23 cellular contexts compared by ENCODE assay signal in the genomic region with DNA sequence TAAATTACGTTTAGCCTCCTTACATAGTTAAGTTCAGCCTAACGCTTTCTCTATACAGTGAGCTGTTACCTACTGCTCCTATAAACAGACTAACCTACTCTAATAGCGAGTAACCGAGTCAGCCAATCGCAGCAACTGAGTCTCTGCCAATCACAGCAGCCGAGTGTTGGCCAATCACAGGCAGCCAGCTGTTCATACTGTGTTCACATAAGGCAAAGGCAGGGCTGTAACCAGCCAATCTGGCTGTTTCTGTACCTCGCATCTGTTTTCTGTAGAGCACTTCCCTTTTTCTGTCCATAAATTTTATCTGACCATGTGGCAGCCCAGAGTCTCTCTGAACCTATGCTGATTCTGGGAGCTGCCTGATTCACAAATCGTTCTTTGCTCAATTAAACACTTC.
DNase-seq lines count a peak whose midpoint lies in the region; ATAC-seq, FAIRE-seq and TF ChIP-seq lines count a peak whose summit lies in the region.
"Had no signal": no experiment of that assay in that cellular context is flagged by ENCODE, and none has a peak within 500 bp of the region (broad histone marks: within the 10 kb centered on the region; RNA-seq: fewer than 3 reads in every experiment).

No MANE protein-coding gene starts in this region.

- H3K9me3 Mint-ChIP-seq in CD14-positive monocyte = peaks cover 0 to 2% (median 0%) of the 10 kb centered on the region in 7 donors
- H3K9me3 Mint-ChIP-seq in memory B cell = no peaks in the 10 kb centered on the region
- H3K9me3 Mint-ChIP-seq: activated naive CD4-positive, alpha-beta T cell treated with anti-CD3 and anti-CD28 coated beads for 36 hours; nephron had no signal

- DNase-seq in CD14-positive monocyte (ENCODE audit: low spot score) (peak; percentile 53), MV-4-11 (lab: John Stamatoyannopoulos, UW) (peak; percentile 92), SKM-1 treated with dmso at 0.1 percent for 144 hours (lab: John Stamatoyannopoulos, UW; ENCODE audit: unreplicated experiment) (peak; percentile 37), memory B cell (ENCODE audit: low spot score in 2 of 2) (no peak), smooth muscle cell (lab: John Stamatoyannopoulos, UW; ENCODE audit: unreplicated experiment) (no peak), RCC 7860 (ENCODE audit: low spot score) (no peak), transverse colon (no peak)
- DNase-seq: activated CD4-positive, alpha-beta T cell treated with anti-CD3 and anti-CD28 coated beads, Interleukin-2, amount 50 U/mL, for 4 hours; activated naive CD4-positive, alpha-beta T cell treated with anti-CD3 and anti-CD28 coated beads for 36 hours; activated T-cell treated with anti-CD3 and anti-CD28 coated beads for 4 hours; anterior cingulate cortex; caudate nucleus; dorsolateral prefrontal cortex; foreskin melanocyte; Karpas-422; mesendoderm; NCI-H1417 treated with DMSO at 0.1 percent for 48 hours; NCI-H82; posterior cingulate gyrus had no signal

- no peaks in the 10 kb centered on the region for H3K36me3 ChIP-seq in smooth muscle cell (ENCODE audit: low read depth)
- H3K36me3 ChIP-seq in transverse colon = no peaks in the 10 kb centered on the region
- H3K36me3 ChIP-seq: vagina had no signal

- no peak overlapping the region for H3K4me3 Mint-ChIP-seq in CD14-positive monocyte
- no peak overlapping the region for H3K4me3 Mint-ChIP-seq in memory B cell
- H3K4me3 Mint-ChIP-seq: activated naive CD4-positive, alpha-beta T cell treated with anti-CD3 and anti-CD28 coated beads for 36 hours; nephron had no signal

- H3K27ac Mint-ChIP-seq in CD14-positive monocyte (peak overlapping the region in 5 of 7 donors; percentile 3 to 44 (median 32)), memory B cell (no peak overlapping the region)
- H3K27ac Mint-ChIP-seq: activated naive CD4-positive, alpha-beta T cell treated with anti-CD3 and anti-CD28 coated beads for 36 hours; nephron had no signal

- H3K27ac ChIP-seq in smooth muscle cell (ENCODE audit: low read depth) (no peak overlapping the region), transverse colon (no peak overlapping the region)
- H3K27ac ChIP-seq: dorsolateral prefrontal cortex, epithelial cell of prostate, vagina had no signal

- peaks cover 23% of the 10 kb centered on the region for H3K4me1 Mint-ChIP-seq in CD14-positive monocyte
- H3K4me1 Mint-ChIP-seq in memory B cell = no peaks in the 10 kb centered on the region

- no peaks in the 10 kb centered on the region for H3K79me2 ChIP-seq in smooth muscle cell (ENCODE audit: low read depth)

- in situ Hi-C loops in transverse colon (cut with MboI; ENCODE audit: low pct_ligation_motif_present in 1 of 4, low pct_unique_long_range_greater_than_20kb in 1 of 4, low sequenced_read_pairs in 3 of 4) = no loop called here

- H3K9me3 ChIP-seq in smooth muscle cell (replicated peaks; ENCODE audit: low read depth) (no peaks in the 10 kb centered on the region), transverse colon (no peaks in the 10 kb centered on the region)
- H3K9me3 ChIP-seq: vagina had no signal

- no peaks in the 10 kb centered on the region for H3K4me1 ChIP-seq in smooth muscle cell (ENCODE audit: low read depth)
- peaks cover 5 to 19% (median 8%) of the 10 kb centered on the region in 4 donors for H3K4me1 ChIP-seq in transverse colon

- 93% methylated on average over 8 of the region's 8 CpGs for WGBS in smooth muscle cell (ENCODE audit: low lambda C conversion rate)
- WGBS in transverse colon (ENCODE audit: low coverage in 1 of 2), 2 donors = 83 to 85% methylated on average over 1 to 8 of the region's 8 CpGs

- intact Hi-C loops in CD14-positive monocyte (cut with micrococcal nuclease) = no loop called here
- intact Hi-C loops in transverse colon (cut with DNase I; ENCODE audit: low total_unique reads) = no loop called here

- TF ChIP-seq EP300 in transverse colon (IDR thresholded peaks at IDR 0.05; ENCODE audit: low read depth) = no peak

- ATAC-seq in memory B cell (ENCODE audit: low read depth) = peak; percentile 67
- ATAC-seq in HG03095 (IDR thresholded peaks at IDR 0.05; ENCODE audit: unreplicated experiment) = no peak

- H2AFZ ChIP-seq in smooth muscle cell (ENCODE audit: low read depth) = no peak overlapping the region

- H3F3A ChIP-seq in smooth muscle cell (ENCODE audit: low read depth) = no peaks in the 10 kb centered on the region

- no peak for FAIRE-seq in RCC 7860 (lab: Jason Lieb, UNC)

- TF ChIP-seq CTCF in CD14-positive monocyte (IDR thresholded peaks at IDR 0.05) (no peak), smooth muscle cell (IDR thresholded peaks at IDR 0.05; ENCODE audit: borderline replicate concordance, insufficient read depth, poor library complexity, severe bottlenecking) (no peak), transverse colon (IDR thresholded peaks at IDR 0.05) (no peak)

- peaks cover 0 to 2% (median 1%) of the 10 kb centered on the region in 3 donors for H3K27me3 Mint-ChIP-seq in CD14-positive monocyte (ENCODE audit: low read depth in 3 of 3)
- peaks cover 2% of the 10 kb centered on the region for H3K27me3 Mint-ChIP-seq in memory B cell

- H3K27me3 ChIP-seq in smooth muscle cell (ENCODE audit: low read depth) = no peaks in the 10 kb centered on the region
- H3K27me3 ChIP-seq in transverse colon = no peaks in the 10 kb centered on the region
- H3K27me3 ChIP-seq: vagina had no signal

- H3K9ac ChIP-seq in smooth muscle cell (ENCODE audit: low read depth) = no peak overlapping the region

- H3K36me3 Mint-ChIP-seq in CD14-positive monocyte (no peaks in the 10 kb centered on the region), memory B cell (no peaks in the 10 kb centered on the region)

- H3K4me3 ChIP-seq in smooth muscle cell (no peak overlapping the region), transverse colon (no peak overlapping the region)
- H3K4me3 ChIP-seq: dorsolateral prefrontal cortex, vagina had no signal

- TF ChIP-seq POLR2A in transverse colon (IDR thresholded peaks at IDR 0.05) = no peak

- no peaks in the 10 kb centered on the region for H4K20me1 ChIP-seq in smooth muscle cell (ENCODE audit: low read depth)

- no peak overlapping the region for H3K4me2 ChIP-seq in smooth muscle cell

Comparison
In these comparisons a context has a peak if more than half of its experiments do, and no peak if none do; other contexts are left out.
1. DNase-seq: peak in CD14-positive monocyte (single experiment), MV-4-11 (single experiment) and SKM-1 treated with dmso at 0.1 percent for 144 hours (single experiment); none in memory B cell (0 of 2), smooth muscle cell (single experiment), RCC 7860 (single experiment) and transverse colon (single experiment).